ENCODE assay signal across 10 cellular contexts in the genomic region with DNA sequence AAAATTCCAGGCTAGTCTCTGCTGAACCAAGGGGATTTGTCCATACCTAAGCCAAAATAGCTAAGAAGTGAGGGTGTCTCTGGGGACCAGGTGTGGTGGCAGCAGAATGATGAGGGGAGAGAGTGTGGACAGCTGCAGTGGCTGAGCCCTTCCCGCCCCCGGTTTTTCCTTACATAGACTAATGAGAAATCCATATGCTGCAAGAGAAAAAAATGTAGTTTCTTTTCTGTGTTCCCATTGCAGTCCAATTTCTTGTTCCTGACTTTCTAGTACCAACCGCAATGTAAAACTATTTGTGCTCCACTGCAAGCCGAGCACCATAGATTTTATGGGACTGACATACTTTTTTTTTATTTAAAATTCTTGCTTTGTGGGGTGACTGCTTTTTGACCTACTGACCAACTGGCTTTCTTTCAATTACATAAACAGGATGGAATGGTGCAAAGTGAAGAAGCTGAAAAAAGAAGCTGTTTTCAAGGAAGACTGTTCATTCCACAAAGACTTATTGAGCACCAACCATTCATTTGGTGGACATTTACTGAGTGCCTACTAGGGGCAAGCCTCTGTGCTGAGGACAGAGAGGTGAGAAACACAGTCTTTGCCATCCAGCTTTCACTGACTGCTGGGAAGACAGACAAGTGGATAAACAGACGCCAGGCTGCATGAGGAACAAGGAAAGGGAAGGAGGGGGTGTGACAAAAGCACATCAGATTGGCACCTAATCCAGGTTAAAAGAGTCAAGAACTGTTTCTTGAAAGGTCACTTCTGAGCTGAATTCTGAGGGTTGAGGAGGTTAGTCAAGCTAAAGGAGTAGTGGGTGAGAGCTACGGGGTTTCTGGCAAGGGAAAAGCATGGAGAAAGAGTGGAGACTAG. TPM values are rescaled to one million over a fixed set of nuclear protein-coding genes. Genes with fewer than 3 reads are reported as not detected.
DNase-seq lines count a peak whose midpoint lies in the region; ATAC-seq and TF ChIP-seq lines count a peak whose summit lies in the region.
"Had no signal": no experiment of that assay in that cellular context is flagged by ENCODE, and none has a peak within 500 bp of the region (broad histone marks: within the 10 kb centered on the region; RNA-seq: fewer than 3 reads in every experiment).

No MANE protein-coding gene starts in this region.

- peaks cover 0 to 4% of the 10 kb centered on the region in 2 donors for H3K4me1 ChIP-seq in uterus

- no peak overlapping the region for H3K4me3 ChIP-seq in WERI-Rb-1 (ENCODE audit: low read depth, low read length)
- H3K4me3 ChIP-seq in uterus: peak overlapping the region in 1 of 2 donors; percentile 7
- H3K4me3 ChIP-seq: A549 had no signal

- TF ChIP-seq POLR2A in uterus (IDR thresholded peaks at IDR 0.05): no peak

- no peaks in the 10 kb centered on the region for H3K9me3 ChIP-seq in WERI-Rb-1 (ENCODE audit: severe bottlenecking)
- no peaks in the 10 kb centered on the region for H3K9me3 ChIP-seq in uterus
- H3K9me3 ChIP-seq: A549 had no signal

- ATAC-seq in HG03469 (IDR thresholded peaks at IDR 0.05; ENCODE audit: unreplicated experiment) (no peak), GM19467 (IDR thresholded peaks at IDR 0.05; ENCODE audit: unreplicated experiment) (no peak)
- ATAC-seq: A549 had no signal

- H3K27ac ChIP-seq in WERI-Rb-1 (no peak overlapping the region), uterus (peak overlapping the region; percentile 47 to 69)
- H3K27ac ChIP-seq: A549 had no signal

- DNase-seq in NCI-H1436 (lab: John Stamatoyannopoulos, UW): peak; percentile 31
- DNase-seq in NCI-H1436 treated with DMSO at 0.1 percent for 48 hours (lab: John Stamatoyannopoulos, UW): no peak
- peak; percentile 20 for DNase-seq in WERI-Rb-1
- peak; percentile 41 for DNase-seq in hepatic stellate cell (ENCODE audit: low spot score)
- no peak for DNase-seq in uterus
- DNase-seq in NCI-H446 treated with DMSO at 0.1 percent for 48 hours (lab: John Stamatoyannopoulos, UW): no peak
- DNase-seq: effector CD8-positive, alpha-beta T cell had no signal

- H3K27me3 ChIP-seq in WERI-Rb-1 (ENCODE audit: insufficient read depth, low read depth, severe bottlenecking) (no peaks in the 10 kb centered on the region), uterus (no peaks in the 10 kb centered on the region)

- H3K36me3 ChIP-seq in WERI-Rb-1 (no peaks in the 10 kb centered on the region; the same call in 1 of the 2 replicates), uterus (no peaks in the 10 kb centered on the region)

- no peak for TF ChIP-seq CTCF in WERI-Rb-1 (IDR thresholded peaks at IDR 0.05; ENCODE audit: low read depth, low read length)
- no peak for TF ChIP-seq CTCF in uterus (IDR thresholded peaks at IDR 0.05)

- intact Hi-C loops in uterus (cut with DNase I; ENCODE audit: low total_unique reads): no loop called here

RNA-seq across cellular contexts. Expression of gene CEP41, which starts 9.7 kb away (rescaled TPM):
- total RNA-seq in uterus: 10 to 100 TPM in 2 of 4 donors, 1 to 10 TPM in 2; 1.5 to 22.3 (median 8.3) TPM

RNA-seq across cellular contexts. Expression of gene CPA1, which starts 50.8 kb away (rescaled TPM):
- 1 to 10 TPM in 1 of 4 donors, under 1 TPM in 1, not detected in 2; 0.46 to 3.8 TPM for total RNA-seq in uterus

Comparison
In these comparisons a context has a peak if more than half of its experiments do, and no peak if none do; other contexts are left out.
1. DNase-seq: peak in NCI-H1436 (single experiment), WERI-Rb-1 (single experiment) and hepatic stellate cell (single experiment); none in NCI-H1436 treated with DMSO at 0.1 percent for 48 hours (single experiment), uterus (0 of 2) and NCI-H446 treated with DMSO at 0.1 percent for 48 hours (single experiment).